22 cellular contexts compared by ENCODE assay signal in genomic region chr2:96150791-96151594, GRCh38. TPM values are rescaled to one million over a fixed set of nuclear protein-coding genes. Genes with fewer than 3 reads are reported as not detected.
DNase-seq lines count a peak whose midpoint lies in the region; ATAC-seq and TF ChIP-seq lines count a peak whose summit lies in the region.
"Had no signal": no experiment of that assay in that cellular context is flagged by ENCODE, and none has a peak within 500 bp of the region (broad histone marks: within the 10 kb centered on the region; RNA-seq: fewer than 3 reads in every experiment).

No MANE protein-coding gene starts in this region.

- H3K4me1 Mint-ChIP-seq in CD8-positive, alpha-beta T cell (ENCODE audit: low read depth): peaks cover 78% of the 10 kb centered on the region
- H3K4me1 Mint-ChIP-seq in activated naive CD8-positive, alpha-beta T cell treated with anti-CD3 and anti-CD28 coated beads, Interleukin-2, amount 10 ng/mL, durations not matched to agents 7 days and 5 days: peaks cover 56% of the 10 kb centered on the region
- H3K4me1 Mint-ChIP-seq in nephron: peaks cover 48% of the 10 kb centered on the region

- H3K4me1 ChIP-seq in BLaER1 treated with 17β-estradiol and CSF1 and Interleukin-3, amounts not matched to agents 10 nM and 100 nM: peaks cover 46 to 80% (median 73%) of the 10 kb centered on the region in 10 experiments
- H3K4me1 ChIP-seq in CD8-positive, alpha-beta T cell (ENCODE audit: insufficient read depth, low read length): peaks cover 70% of the 10 kb centered on the region
- H3K4me1 ChIP-seq: pancreas had no signal

- H3K36me3 ChIP-seq in BLaER1 treated with 17β-estradiol and CSF1 and Interleukin-3, amounts not matched to agents 10 nM and 100 nM: no peaks in the 10 kb centered on the region
- no peaks in the 10 kb centered on the region for H3K36me3 ChIP-seq in CD8-positive, alpha-beta T cell (ENCODE audit: insufficient read depth, low read length)
- H3K36me3 ChIP-seq: pancreas, tibial artery had no signal

- H3K27me3 Mint-ChIP-seq in CD8-positive, alpha-beta T cell (ENCODE audit: low read depth): no peaks in the 10 kb centered on the region
- H3K27me3 Mint-ChIP-seq in activated naive CD8-positive, alpha-beta T cell treated with anti-CD3 and anti-CD28 coated beads, Interleukin-2, amount 10 ng/mL, durations not matched to agents 7 days and 5 days: peaks cover 4% of the 10 kb centered on the region
- H3K27me3 Mint-ChIP-seq in nephron (ENCODE audit: low read depth): peaks cover 15% of the 10 kb centered on the region

- TF ChIP-seq CTCF in CD8-positive, alpha-beta T cell (IDR thresholded peaks at IDR 0.05): no peak
- no peak for TF ChIP-seq CTCF in nephron (IDR thresholded peaks at IDR 0.05; ENCODE audit: unreplicated experiment in 3 of 3)

- no peak for ATAC-seq in CD8-positive, alpha-beta T cell
- no peak for ATAC-seq in activated naive CD8-positive, alpha-beta T cell treated with anti-CD3 and anti-CD28 coated beads, Interleukin-2, amount 10 ng/mL, durations not matched to agents 7 days and 5 days (ENCODE audit: low read depth)
- ATAC-seq in GM21528 (IDR thresholded peaks at IDR 0.05; ENCODE audit: low FRiP score, unreplicated experiment) (no peak), GM21367 (IDR thresholded peaks at IDR 0.05; ENCODE audit: unreplicated experiment) (no peak)
- ATAC-seq: foreskin keratinocyte, pancreas had no signal

- peak overlapping the region; percentile 1 for H3K27ac Mint-ChIP-seq in CD8-positive, alpha-beta T cell
- peak overlapping the region; percentile 36 for H3K27ac Mint-ChIP-seq in activated naive CD8-positive, alpha-beta T cell treated with anti-CD3 and anti-CD28 coated beads, Interleukin-2, amount 10 ng/mL, durations not matched to agents 7 days and 5 days
- H3K27ac Mint-ChIP-seq in nephron: peak overlapping the region in 2 of 3 experiments; percentile 31 to 60

- H4K20me1 ChIP-seq in BLaER1 treated with 17β-estradiol and CSF1 and Interleukin-3, amounts not matched to agents 10 nM and 100 nM: no peaks in the 10 kb centered on the region

- no peaks in the 10 kb centered on the region for H3K9me3 Mint-ChIP-seq in CD8-positive, alpha-beta T cell
- H3K9me3 Mint-ChIP-seq in activated naive CD8-positive, alpha-beta T cell treated with anti-CD3 and anti-CD28 coated beads, Interleukin-2, amount 10 ng/mL, durations not matched to agents 7 days and 5 days: no peaks in the 10 kb centered on the region
- H3K9me3 Mint-ChIP-seq in nephron: no peaks in the 10 kb centered on the region

- H3K9me3 ChIP-seq in BLaER1 treated with 17β-estradiol and CSF1 and Interleukin-3, amounts not matched to agents 10 nM and 100 nM (replicated peaks in 1 of 11): no peaks in the 10 kb centered on the region
- H3K9me3 ChIP-seq in CD8-positive, alpha-beta T cell (ENCODE audit: low read length): no peaks in the 10 kb centered on the region
- H3K9me3 ChIP-seq: pancreas, tibial artery had no signal

- no peak for DNase-seq in CD8-positive, alpha-beta T cell
- DNase-seq in activated naive CD8-positive, alpha-beta T cell treated with anti-CD3 and anti-CD28 coated beads, Interleukin-2, amount 10 ng/mL, durations not matched to agents 7 days and 5 days: no peak
- DNase-seq in caudate nucleus (lab: John Stamatoyannopoulos, UW) (no peak), Ammon's horn (ENCODE audit: low spot score) (no peak)
- DNase-seq: activated gamma-delta T cell, cortex of kidney, DMS53, foreskin keratinocyte, H9, KG1, NCI-H1092, NCI-H526, OCI-M1, small intestine had no signal

- CTCF ChIA-PET in CD8-positive, alpha-beta T cell (lab: Charles Lee): interaction anchor here (0.8 to 22.6 kb wide), 7 partner anchors 9 to 34 kb away, joined by 3 to 775 read pairs (median 4); partner anchors contain the start of genes ADRA2B and ASTL

- POLR2A ChIA-PET in CD8-positive, alpha-beta T cell (lab: Charles Lee): interaction anchor here (1.0 to 8.5 kb wide), 2 partner anchors 11 to 12 kb away, joined by 8 to 83 read pairs; no protein-coding TSS in a partner anchor
- POLR2A ChIA-PET in activated naive CD8-positive, alpha-beta T cell treated with anti-CD3 and anti-CD28 coated beads, Interleukin-2, amount 10 ng/mL, durations not matched to agents 7 days and 5 days (lab: Charles Lee): interaction anchor here (0.7 to 3.8 kb wide), 2 partner anchors 13 to 1848 kb away, joined by 4 to 15 read pairs; no protein-coding TSS in a partner anchor

- H3K27me3 ChIP-seq in BLaER1 treated with 17β-estradiol and CSF1 and Interleukin-3, amounts not matched to agents 10 nM and 100 nM: no peaks in the 10 kb centered on the region
- H3K27me3 ChIP-seq in CD8-positive, alpha-beta T cell (ENCODE audit: insufficient read depth, low read length): no peaks in the 10 kb centered on the region
- H3K27me3 ChIP-seq: foreskin keratinocyte, pancreas had no signal

- H3K9ac ChIP-seq in BLaER1 treated with 17β-estradiol and CSF1 and Interleukin-3, amounts not matched to agents 10 nM and 100 nM: no peak overlapping the region

- no peak overlapping the region for H3K27ac ChIP-seq in BLaER1 treated with 17β-estradiol and CSF1 and Interleukin-3, amounts not matched to agents 10 nM and 100 nM
- no peak overlapping the region for H3K27ac ChIP-seq in CD8-positive, alpha-beta T cell (ENCODE audit: low read depth, low read length)
- H3K27ac ChIP-seq in caudate nucleus (ENCODE audit: low read depth, low read length): no peak overlapping the region
- H3K27ac ChIP-seq: foreskin keratinocyte, pancreas, tibial artery had no signal

- no peak overlapping the region for H3K4me3 Mint-ChIP-seq in CD8-positive, alpha-beta T cell
- no peak overlapping the region for H3K4me3 Mint-ChIP-seq in activated naive CD8-positive, alpha-beta T cell treated with anti-CD3 and anti-CD28 coated beads, Interleukin-2, amount 10 ng/mL, durations not matched to agents 7 days and 5 days
- no peak overlapping the region for H3K4me3 Mint-ChIP-seq in nephron
- H3K4me3 Mint-ChIP-seq: H9 had no signal

- intact Hi-C loops in CD8-positive, alpha-beta T cell (cut with DNase I, micrococcal nuclease): no loop called here

- H3K36me3 Mint-ChIP-seq in CD8-positive, alpha-beta T cell: no peaks in the 10 kb centered on the region
- no peaks in the 10 kb centered on the region for H3K36me3 Mint-ChIP-seq in activated naive CD8-positive, alpha-beta T cell treated with anti-CD3 and anti-CD28 coated beads, Interleukin-2, amount 10 ng/mL, durations not matched to agents 7 days and 5 days
- no peaks in the 10 kb centered on the region for H3K36me3 Mint-ChIP-seq in nephron (ENCODE audit: low read depth)

- no peak overlapping the region for H3K4me3 ChIP-seq in BLaER1 treated with 17β-estradiol and CSF1 and Interleukin-3, amounts not matched to agents 10 nM and 100 nM
- H3K4me3 ChIP-seq in CD8-positive, alpha-beta T cell (ENCODE audit: low read depth, low read length): no peak overlapping the region
- H3K4me3 ChIP-seq: pancreas, tibial artery had no signal

- peak overlapping the region in 6 of 11 experiments; percentile 32 to 98 (median 46); a peak in 12 of 22 replicates for H3K4me2 ChIP-seq in BLaER1 treated with 17β-estradiol and CSF1 and Interleukin-3, amounts not matched to agents 10 nM and 100 nM

RNA-seq across cellular contexts. Expression of gene DUSP2, which starts 5.8 kb away (rescaled TPM):
- total RNA-seq in CD8-positive, alpha-beta T cell: 1,000 to 10,000 TPM; 1,304 to 1,350 TPM
- 10 to 100 TPM; 47.7 to 50.2 TPM for total RNA-seq in activated naive CD8-positive, alpha-beta T cell treated with anti-CD3 and anti-CD28 coated beads, Interleukin-2, amount 10 ng/mL, durations not matched to agents 7 days and 5 days

RNA-seq across cellular contexts. Expression of gene ASTL, which starts 12.7 kb away (rescaled TPM):
- 10 to 100 TPM; 16.6 to 17.5 TPM for total RNA-seq in CD8-positive, alpha-beta T cell
- 10 to 100 TPM; 12.2 to 14.7 TPM for total RNA-seq in activated naive CD8-positive, alpha-beta T cell treated with anti-CD3 and anti-CD28 coated beads, Interleukin-2, amount 10 ng/mL, durations not matched to agents 7 days and 5 days
- total RNA-seq: foreskin keratinocyte, mucosa of gallbladder, pancreas, SK-MEL-5 had no signal

RNA-seq across cellular contexts. Expression of gene ADRA2B, which starts 34.6 kb away (rescaled TPM):
- total RNA-seq in CD8-positive, alpha-beta T cell: 1 to 10 TPM; 2.0 TPM
- total RNA-seq in activated naive CD8-positive, alpha-beta T cell treated with anti-CD3 and anti-CD28 coated beads, Interleukin-2, amount 10 ng/mL, durations not matched to agents 7 days and 5 days: under 1 TPM; 0.17 to 0.26 TPM
- total RNA-seq: SK-MEL-5 had no signal

RNA-seq across cellular contexts. Expression of gene STARD7, which starts 57.6 kb away (rescaled TPM):
- total RNA-seq in CD8-positive, alpha-beta T cell: 10 to 100 TPM; 75.3 to 85.1 TPM
- 100 to 1,000 TPM; 105 to 114 TPM for total RNA-seq in activated naive CD8-positive, alpha-beta T cell treated with anti-CD3 and anti-CD28 coated beads, Interleukin-2, amount 10 ng/mL, durations not matched to agents 7 days and 5 days

Comparison
In these comparisons a context has a peak if more than half of its experiments do, and no peak if none do; other contexts are left out.
1. RNA of gene DUSP2, which starts 5.8 kb away (total RNA-seq): 1,304 to 1,350 TPM in CD8-positive, alpha-beta T cell; 47.7 to 50.2 TPM in activated naive CD8-positive, alpha-beta T cell treated with anti-CD3 and anti-CD28 coated beads, Interleukin-2, amount 10 ng/mL, durations not matched to agents 7 days and 5 days; every median in the first group is over 10 times any median in the second.
2. Peak in every context shown above with its lines, with median percentiles within 50 percentile points of each other: H3K27ac Mint-ChIP-seq.